Comparison of ENCODE assay signal across 10 cellular contexts in genomic region chr7:157397751-157398691, GRCh38.
A peak's percentile ranks its signal among the peaks of the same experiment; 100 is the strongest.
DNase-seq lines count a peak whose midpoint lies in the region; ATAC-seq and TF ChIP-seq lines count a peak whose summit lies in the region.
"Had no signal": no experiment of that assay in that cellular context is flagged by ENCODE, and none has a peak within 500 bp of the region (broad histone marks: within the 10 kb centered on the region; RNA-seq: fewer than 3 reads in every experiment).

No MANE protein-coding gene starts in this region.

- no TSS peak for BruUV-seq in MCF 10A (replicated peaks; lab: Mats Ljungman, UMichigan)

- H3K27ac Mint-ChIP-seq in MCF 10A (ENCODE audit: low read depth, unreplicated experiment) = peak overlapping the region; percentile 40
- H3K27ac Mint-ChIP-seq: memory B cell had no signal

- no peak overlapping the region for H3K4me3 ChIP-seq in BJ (ENCODE audit: low read depth, low read length)
- H3K4me3 ChIP-seq in upper lobe of right lung = no peak overlapping the region

- ATAC-seq in GM18508 (IDR thresholded peaks at IDR 0.05; ENCODE audit: insufficient read depth, unreplicated experiment) (peak; percentile 51), upper lobe of right lung (peak; percentile 79), GM18861 (IDR thresholded peaks at IDR 0.05; ENCODE audit: unreplicated experiment) (no peak), GM21447 (IDR thresholded peaks at IDR 0.05; ENCODE audit: unreplicated experiment) (no peak)

- peaks cover 26% of the 10 kb centered on the region for H3K36me3 Mint-ChIP-seq in MCF 10A (ENCODE audit: insufficient read depth, unreplicated experiment)

- intact Hi-C loops in MCF 10A (cut with micrococcal nuclease) = loop anchor here (5.0 kb wide), 1 partner anchor 1009 kb away; no protein-coding TSS in a partner anchor
- intact Hi-C loops in upper lobe of right lung (cut with DNase I) = no loop called here

- H3K9me3 Mint-ChIP-seq in MCF 10A (ENCODE audit: unreplicated experiment) = no peaks in the 10 kb centered on the region
- H3K9me3 Mint-ChIP-seq: memory B cell had no signal

- CTCF ChIA-PET in BJ (lab: Yijun Ruan, JAX) = interaction anchor here (0.7 to 2.3 kb wide), 11 partner anchors 8 to 89 kb away, joined by 3 to 24 read pairs (median 4); no protein-coding TSS in a partner anchor
- CTCF ChIA-PET in MCF 10A (lab: Yijun Ruan, JAX) = interaction anchor here (0.5 to 1.7 kb wide), 7 partner anchors 9 to 454 kb away, joined by 3 to 9 read pairs (median 4); no protein-coding TSS in a partner anchor

- DNase-seq in BJ (ENCODE audit: low read depth) (peak; percentile 78), NCI-H526 treated with DMSO at 0.1 percent for 48 hours (lab: John Stamatoyannopoulos, UW) (peak; percentile 68), MCF 10A (ENCODE audit: unreplicated experiment) (peak; percentile 52), left kidney (ENCODE audit: low read depth, low spot score) (peak; percentile 88), upper lobe of right lung (no peak)

- H3K27me3 ChIP-seq in BJ (ENCODE audit: control insufficient read depth, insufficient read depth, low read length) = no peaks in the 10 kb centered on the region
- no peaks in the 10 kb centered on the region for H3K27me3 ChIP-seq in upper lobe of right lung

- H3K4me1 ChIP-seq in upper lobe of right lung = peaks cover 19% of the 10 kb centered on the region

- no peaks in the 10 kb centered on the region for H3K9me3 ChIP-seq in upper lobe of right lung

- POLR2A ChIA-PET in BJ (lab: Charles Lee) = interaction anchor here (0.7 kb wide), 1 partner anchor 126 kb away, joined by 11 read pairs; no protein-coding TSS in a partner anchor
- POLR2A ChIA-PET in MCF 10A (lab: Yijun Ruan, JAX) = interaction anchor here (1.5 kb wide), 1 partner anchor 10 kb away, joined by 4 read pairs; no protein-coding TSS in a partner anchor

- H3K36me3 ChIP-seq in BJ (ENCODE audit: control insufficient read depth, insufficient read depth, low read length) = peaks cover 16% of the 10 kb centered on the region
- H3K36me3 ChIP-seq in upper lobe of right lung = no peaks in the 10 kb centered on the region

- no peak overlapping the region for H3K4me3 Mint-ChIP-seq in MCF 10A (ENCODE audit: unreplicated experiment)
- H3K4me3 Mint-ChIP-seq: memory B cell had no signal

- TF ChIP-seq CTCF in BJ (IDR thresholded peaks at IDR 0.05; ENCODE audit: insufficient read depth, low read depth, low read length) (peak; percentile 72), MCF 10A (IDR thresholded peaks at IDR 0.05; ENCODE audit: unreplicated experiment) (peak; percentile 32), upper lobe of right lung (IDR thresholded peaks at IDR 0.05) (peak; percentile 26)

- peak overlapping the region; percentile 68 for H3K27ac ChIP-seq in upper lobe of right lung
- H3K27ac ChIP-seq: KMS-11 had no signal

- H3K4me1 Mint-ChIP-seq in MCF 10A (ENCODE audit: insufficient read depth, unreplicated experiment) = peaks cover 18% of the 10 kb centered on the region

- H3K27me3 Mint-ChIP-seq in MCF 10A (ENCODE audit: insufficient read depth, unreplicated experiment) = no peaks in the 10 kb centered on the region
- H3K27me3 Mint-ChIP-seq: memory B cell had no signal

Comparison
In these comparisons a context has a peak if more than half of its experiments do, and no peak if none do; other contexts are left out.
1. ATAC-seq: peak in GM18508 (single experiment) and upper lobe of right lung (single experiment); none in GM18861 (single experiment) and GM21447 (single experiment).
2. Peak in every context shown above with its lines, with median percentiles within 50 percentile points of each other: CTCF ChIP-seq.